15 cellular contexts compared by ENCODE assay signal in genomic region chr2:74420006-74420405, GRCh38. TPM values are rescaled to one million over a fixed set of nuclear protein-coding genes. Genes with fewer than 3 reads are reported as not detected.
DNase-seq lines count a peak whose midpoint lies in the region; ATAC-seq and TF ChIP-seq lines count a peak whose summit lies in the region.
"Had no signal": no experiment of that assay in that cellular context is flagged by ENCODE, and none has a peak within 500 bp of the region (broad histone marks: within the 10 kb centered on the region; RNA-seq: fewer than 3 reads in every experiment).

No MANE protein-coding gene starts in this region.

- peaks cover 41% of the 10 kb centered on the region for H3K4me1 Mint-ChIP-seq in activated naive CD4-positive, alpha-beta T cell treated with anti-CD3 and anti-CD28 coated beads, Interleukin-2, amount 50 U/mL, for 24 hours
- H3K4me1 Mint-ChIP-seq in central memory CD8-positive, alpha-beta T cell, result peaks cover 26% of the 10 kb centered on the region
- H3K4me1 Mint-ChIP-seq in stimulated activated naive CD8-positive, alpha-beta T cell treated with anti-CD3 and anti-CD28 coated beads, Interleukin-15, amount 100 ng/mL, for 72 hours, result peaks cover 55% of the 10 kb centered on the region
- peaks cover 14% of the 10 kb centered on the region for H3K4me1 Mint-ChIP-seq in Caco-2 (ENCODE audit: low read depth, unreplicated experiment)

- peak overlapping the region; percentile 54 for H3K4me3 Mint-ChIP-seq in activated naive CD4-positive, alpha-beta T cell treated with anti-CD3 and anti-CD28 coated beads, Interleukin-2, amount 50 U/mL, for 24 hours
- H3K4me3 Mint-ChIP-seq in central memory CD8-positive, alpha-beta T cell, result peak overlapping the region; percentile 10
- peak overlapping the region; percentile 11 to 16 for H3K4me3 Mint-ChIP-seq in stimulated activated naive CD8-positive, alpha-beta T cell treated with anti-CD3 and anti-CD28 coated beads, Interleukin-15, amount 100 ng/mL, for 72 hours
- no peak overlapping the region for H3K4me3 Mint-ChIP-seq in Caco-2 (ENCODE audit: unreplicated experiment)

- no TSS peak for BruUV-seq in Caco-2 (replicated peaks; lab: Mats Ljungman, UMichigan)

- H3K18ac ChIP-seq in trophoblast cell (ENCODE audit: low read length), result no peak overlapping the region

- no peak overlapping the region for H2AFZ ChIP-seq in OCI-LY3 (ENCODE audit: low read depth, low read length)
- no peak overlapping the region for H2AFZ ChIP-seq in trophoblast cell (ENCODE audit: insufficient read depth, low read length, poor library complexity)

- ATAC-seq in central memory CD8-positive, alpha-beta T cell (replicated peaks; ENCODE audit: extremely low read depth, poor library complexity, severe bottlenecking), result no peak
- ATAC-seq in stimulated activated naive CD8-positive, alpha-beta T cell treated with anti-CD3 and anti-CD28 coated beads, Interleukin-15, amount 100 ng/mL, for 72 hours, result no peak

- H3K36me3 Mint-ChIP-seq in activated naive CD4-positive, alpha-beta T cell treated with anti-CD3 and anti-CD28 coated beads, Interleukin-2, amount 50 U/mL, for 24 hours, result peaks cover 1% of the 10 kb centered on the region
- H3K36me3 Mint-ChIP-seq in central memory CD8-positive, alpha-beta T cell (ENCODE audit: insufficient read depth), result peaks cover 9% of the 10 kb centered on the region
- peaks cover 35% of the 10 kb centered on the region for H3K36me3 Mint-ChIP-seq in Caco-2 (ENCODE audit: insufficient read depth, unreplicated experiment)

- no peak for TF ChIP-seq CTCF in OCI-LY3 (IDR thresholded peaks at IDR 0.05; ENCODE audit: low read depth, low read length)
- no peak for TF ChIP-seq CTCF in Caco-2 (IDR thresholded peaks at IDR 0.05; ENCODE audit: insufficient read depth in 1 of 2, low read depth in 1 of 2, low read length in 1 of 2, severe bottlenecking in 1 of 2, unreplicated experiment in 1 of 2)

- H3K27me3 ChIP-seq in OCI-LY3 (ENCODE audit: low read depth, low read length), result no peaks in the 10 kb centered on the region
- no peaks in the 10 kb centered on the region for H3K27me3 ChIP-seq in trophoblast cell (ENCODE audit: insufficient read depth, low read length)
- no peaks in the 10 kb centered on the region for H3K27me3 ChIP-seq in Caco-2 (replicated peaks; ENCODE audit: control insufficient read depth, insufficient read depth, low read length)

- no peaks in the 10 kb centered on the region for H3K27me3 Mint-ChIP-seq in activated naive CD4-positive, alpha-beta T cell treated with anti-CD3 and anti-CD28 coated beads, Interleukin-2, amount 50 U/mL, for 24 hours
- H3K27me3 Mint-ChIP-seq in central memory CD8-positive, alpha-beta T cell, result no peaks in the 10 kb centered on the region
- H3K27me3 Mint-ChIP-seq in stimulated activated naive CD8-positive, alpha-beta T cell treated with anti-CD3 and anti-CD28 coated beads, Interleukin-15, amount 100 ng/mL, for 72 hours, result no peaks in the 10 kb centered on the region
- H3K27me3 Mint-ChIP-seq in Caco-2 (ENCODE audit: insufficient read depth, unreplicated experiment), result peaks cover 12% of the 10 kb centered on the region

- POLR2A ChIA-PET in Caco-2 (lab: Charles Lee), result no interaction called here

- no peak overlapping the region for H3K23ac ChIP-seq in trophoblast cell (ENCODE audit: low read length)

- no peaks in the 10 kb centered on the region for H3K9me3 ChIP-seq in OCI-LY3 (ENCODE audit: insufficient read depth, low read length)
- no peaks in the 10 kb centered on the region for H3K9me3 ChIP-seq in trophoblast cell (ENCODE audit: insufficient read depth, low read depth, low read length)
- no peaks in the 10 kb centered on the region for H3K9me3 ChIP-seq in Caco-2
- H3K9me3 ChIP-seq: thoracic aorta had no signal

- H4K12ac ChIP-seq in trophoblast cell (ENCODE audit: low read depth, low read length), result no peak overlapping the region

- no peaks in the 10 kb centered on the region for H3K79me2 ChIP-seq in OCI-LY3 (ENCODE audit: low read length)
- peaks cover 2% of the 10 kb centered on the region for H3K79me2 ChIP-seq in trophoblast cell (ENCODE audit: control insufficient read depth, insufficient read depth, low read length, poor library complexity)

- intact Hi-C loops in Caco-2 (cut with micrococcal nuclease; ENCODE audit: unreplicated experiment), result no loop called here

- CTCF ChIA-PET in Caco-2 (lab: Charles Lee), result no interaction called here

- H4K91ac ChIP-seq in trophoblast cell (ENCODE audit: low read depth, low read length), result no peak overlapping the region

- no CpG with 5 or more reads among the region's 2 CpGs for WGBS in trophoblast cell (ENCODE audit: extremely low coverage, insufficient coverage, insufficient read length)

- 0 out of 2 replicates have a peak overlapping the region, but pooled peaks have one; percentile 15 for H3K9ac ChIP-seq in OCI-LY3 (ENCODE audit: low read length)
- no peak overlapping the region for H3K9ac ChIP-seq in trophoblast cell (ENCODE audit: low read length)

- no peaks in the 10 kb centered on the region for H4K20me1 ChIP-seq in OCI-LY3 (ENCODE audit: insufficient read depth, low read length)

- H3K9me3 Mint-ChIP-seq in activated naive CD4-positive, alpha-beta T cell treated with anti-CD3 and anti-CD28 coated beads, Interleukin-2, amount 50 U/mL, for 24 hours, result no peaks in the 10 kb centered on the region
- H3K9me3 Mint-ChIP-seq in central memory CD8-positive, alpha-beta T cell, result no peaks in the 10 kb centered on the region
- H3K9me3 Mint-ChIP-seq in stimulated activated naive CD8-positive, alpha-beta T cell treated with anti-CD3 and anti-CD28 coated beads, Interleukin-15, amount 100 ng/mL, for 72 hours, result no peaks in the 10 kb centered on the region
- H3K9me3 Mint-ChIP-seq in Caco-2 (ENCODE audit: unreplicated experiment), result no peaks in the 10 kb centered on the region

- no peaks in the 10 kb centered on the region for H3K79me1 ChIP-seq in trophoblast cell (ENCODE audit: low read length)

- H3K4me3 ChIP-seq in OCI-LY3 (ENCODE audit: low read length) (peak overlapping the region; percentile 88), trophoblast cell (ENCODE audit: low read depth, low read length) (no peak overlapping the region), Caco-2 (ENCODE audit: low read depth, low read length) (no peak overlapping the region)
- H3K4me3 ChIP-seq: thoracic aorta had no signal

- H2BK12ac ChIP-seq in trophoblast cell (ENCODE audit: low read length), result no peak overlapping the region

- no peak overlapping the region for H2BK5ac ChIP-seq in trophoblast cell (ENCODE audit: low read depth, low read length, poor library complexity)

- no peak overlapping the region for H4K8ac ChIP-seq in trophoblast cell (ENCODE audit: low read depth, low read length)

- H3K14ac ChIP-seq in trophoblast cell (ENCODE audit: low read length), result no peak overlapping the region

- no peak overlapping the region for H3K27ac Mint-ChIP-seq in activated naive CD4-positive, alpha-beta T cell treated with anti-CD3 and anti-CD28 coated beads, Interleukin-2, amount 50 U/mL, for 24 hours
- H3K27ac Mint-ChIP-seq in central memory CD8-positive, alpha-beta T cell (ENCODE audit: low read depth), result peak overlapping the region; percentile 100
- peak overlapping the region in 1 of 2 donors; percentile 28 for H3K27ac Mint-ChIP-seq in stimulated activated naive CD8-positive, alpha-beta T cell treated with anti-CD3 and anti-CD28 coated beads, Interleukin-15, amount 100 ng/mL, for 72 hours
- H3K27ac Mint-ChIP-seq in Caco-2 (ENCODE audit: unreplicated experiment), result no peak overlapping the region

- no peak overlapping the region for H3K4ac ChIP-seq in trophoblast cell (ENCODE audit: low read depth, low read length)

- H3K4me1 ChIP-seq in OCI-LY3 (ENCODE audit: low read length) (peaks cover 32% of the 10 kb centered on the region), trophoblast cell (ENCODE audit: control insufficient read depth in 1 of 2, insufficient read depth in 2 of 2, low read length in 2 of 2) (peaks cover 6 to 9% of the 10 kb centered on the region in 2 experiments), Caco-2 (no peaks in the 10 kb centered on the region)

- no peak overlapping the region for H2AK5ac ChIP-seq in trophoblast cell (ENCODE audit: low read length)

- peak overlapping the region; percentile 31 for H3K27ac ChIP-seq in OCI-LY3 (ENCODE audit: low read length)
- H3K27ac ChIP-seq in trophoblast cell (ENCODE audit: low read depth, low read length), result no peak overlapping the region
- H3K27ac ChIP-seq: thoracic aorta had no signal

- H3K36me3 ChIP-seq in OCI-LY3 (replicated peaks; ENCODE audit: low read depth, low read length), result peaks cover 14% of the 10 kb centered on the region
- peaks cover 0 to 2% of the 10 kb centered on the region in 2 experiments for H3K36me3 ChIP-seq in trophoblast cell (ENCODE audit: control insufficient read depth in 1 of 2, insufficient read depth in 2 of 2, low read length in 2 of 2)
- no peaks in the 10 kb centered on the region for H3K36me3 ChIP-seq in Caco-2 (ENCODE audit: control insufficient read depth, insufficient read depth, low read length)
- H3K36me3 ChIP-seq: thoracic aorta had no signal

- DNase-seq in activated naive CD4-positive, alpha-beta T cell (lab: John Stamatoyannopoulos, UW), result no peak
- DNase-seq in central memory CD8-positive, alpha-beta T cell (ENCODE audit: low spot score in 2 of 2), result no peak
- DNase-seq in stimulated activated naive CD8-positive, alpha-beta T cell treated with anti-CD3 and anti-CD28 coated beads, Interleukin-15, amount 100 ng/mL, for 72 hours, result no peak
- DNase-seq in RPMI8226, result no peak
- no peak for DNase-seq in trophoblast cell
- no peak for DNase-seq in Caco-2
- DNase-seq: activated CD8-positive, alpha-beta memory T cell treated with anti-CD3 and anti-CD28 coated beads, Interleukin-2, amount 50 U/mL, for 4 hours; DMS 273 treated with DMSO at 0.1 percent for 48 hours; hippocampal formation; NCI-H1048; NCI-H2171; NCI-H774 had no signal

- H2BK120ac ChIP-seq in trophoblast cell (ENCODE audit: insufficient read depth, low read length, poor library complexity), result no peak overlapping the region

- peak overlapping the region; percentile 98 for H3K4me2 ChIP-seq in OCI-LY3 (ENCODE audit: low read length)
- no peak overlapping the region for H3K4me2 ChIP-seq in trophoblast cell (ENCODE audit: low read length)

RNA-seq across cellular contexts. Expression of gene C2orf81, which starts 1.4 kb away (rescaled TPM):
- polyA plus RNA-seq in trophoblast cell (2013), result 0.29 and 0.31 TPM in 2 replicates
- total RNA-seq in Caco-2 (2022), result 0.84 and 1.7 TPM in 2 replicates

RNA-seq across cellular contexts. Expression of gene WDR54, which starts 1.5 kb away (rescaled TPM):
- polyA plus RNA-seq in trophoblast cell (2013), result 4.7 TPM in 2 replicates
- total RNA-seq in Caco-2 (2022), result 8.4 and 9.9 TPM in 2 replicates

RNA-seq across cellular contexts. Expression of gene RTKN, which starts 21.7 kb away (rescaled TPM):
- 44.2 and 46.2 TPM in 2 replicates for polyA plus RNA-seq in trophoblast cell (2013)
- 123 and 139 TPM in 2 replicates for total RNA-seq in Caco-2 (2022)

RNA-seq across cellular contexts. Expression of gene INO80B, which starts 34.9 kb away (rescaled TPM):
- 22.8 and 23.3 TPM in 2 replicates for polyA plus RNA-seq in trophoblast cell (2013)
- total RNA-seq in Caco-2 (2022), result 25.2 and 29.1 TPM in 2 replicates

RNA-seq across cellular contexts. Expression of gene WBP1, which starts 38.2 kb away (rescaled TPM):
- 80.5 and 81.5 TPM in 2 replicates for polyA plus RNA-seq in trophoblast cell (2013)
- total RNA-seq in Caco-2 (2022), result 53.4 and 54.8 TPM in 2 replicates
